ENCODE assay signal across 1 cellular context in the genomic region with DNA sequence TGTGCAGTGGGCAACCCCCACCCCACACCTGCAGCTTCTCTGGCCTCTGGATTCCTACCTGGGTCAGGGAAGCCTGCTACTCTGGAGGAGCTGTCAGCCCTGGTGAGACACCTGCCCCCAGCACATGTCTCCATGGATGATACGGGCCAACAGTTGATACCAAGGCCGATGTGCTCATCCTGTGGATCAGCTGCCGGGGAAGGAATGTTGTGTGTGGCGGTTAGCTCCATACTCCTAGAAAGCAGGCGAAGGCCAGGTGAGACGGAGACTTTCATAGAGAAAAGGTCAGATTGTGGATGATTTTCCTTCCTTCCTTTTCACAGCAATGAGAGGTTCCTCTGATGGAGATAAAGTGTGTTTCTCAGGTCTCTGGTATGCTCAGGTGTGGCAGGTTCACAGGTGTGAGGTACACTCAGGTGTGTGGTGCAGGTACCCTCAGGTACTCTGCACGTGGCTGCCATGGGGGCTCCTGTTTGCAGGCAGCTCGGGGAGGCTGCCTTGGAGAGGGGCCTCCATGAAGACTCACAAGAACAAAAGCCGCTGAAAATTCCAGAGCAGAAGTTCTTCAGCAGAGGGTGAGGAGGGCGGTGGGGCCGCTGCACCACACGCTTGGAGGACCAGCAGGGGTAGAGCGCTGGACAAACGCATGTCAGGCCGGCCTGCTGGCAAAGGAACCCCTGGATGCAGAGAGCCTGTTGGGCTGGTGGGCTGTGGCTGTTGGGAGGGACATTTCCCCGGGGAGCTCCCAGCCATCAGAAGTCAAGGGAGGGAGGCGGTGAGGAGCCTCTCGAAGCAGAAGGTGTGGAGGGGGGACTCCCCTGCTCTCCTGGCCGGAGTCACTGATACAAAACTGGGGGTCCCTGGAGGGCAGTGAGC.
TF ChIP-seq lines count a peak whose summit lies in the region.

No MANE protein-coding gene starts in this region.

TF ChIP-seq in WTC11, 78 proteins besides CTCF, POLR2A, EP300 and RAD21 (continued from another document):
- TF ChIP-seq, protein P1, sequence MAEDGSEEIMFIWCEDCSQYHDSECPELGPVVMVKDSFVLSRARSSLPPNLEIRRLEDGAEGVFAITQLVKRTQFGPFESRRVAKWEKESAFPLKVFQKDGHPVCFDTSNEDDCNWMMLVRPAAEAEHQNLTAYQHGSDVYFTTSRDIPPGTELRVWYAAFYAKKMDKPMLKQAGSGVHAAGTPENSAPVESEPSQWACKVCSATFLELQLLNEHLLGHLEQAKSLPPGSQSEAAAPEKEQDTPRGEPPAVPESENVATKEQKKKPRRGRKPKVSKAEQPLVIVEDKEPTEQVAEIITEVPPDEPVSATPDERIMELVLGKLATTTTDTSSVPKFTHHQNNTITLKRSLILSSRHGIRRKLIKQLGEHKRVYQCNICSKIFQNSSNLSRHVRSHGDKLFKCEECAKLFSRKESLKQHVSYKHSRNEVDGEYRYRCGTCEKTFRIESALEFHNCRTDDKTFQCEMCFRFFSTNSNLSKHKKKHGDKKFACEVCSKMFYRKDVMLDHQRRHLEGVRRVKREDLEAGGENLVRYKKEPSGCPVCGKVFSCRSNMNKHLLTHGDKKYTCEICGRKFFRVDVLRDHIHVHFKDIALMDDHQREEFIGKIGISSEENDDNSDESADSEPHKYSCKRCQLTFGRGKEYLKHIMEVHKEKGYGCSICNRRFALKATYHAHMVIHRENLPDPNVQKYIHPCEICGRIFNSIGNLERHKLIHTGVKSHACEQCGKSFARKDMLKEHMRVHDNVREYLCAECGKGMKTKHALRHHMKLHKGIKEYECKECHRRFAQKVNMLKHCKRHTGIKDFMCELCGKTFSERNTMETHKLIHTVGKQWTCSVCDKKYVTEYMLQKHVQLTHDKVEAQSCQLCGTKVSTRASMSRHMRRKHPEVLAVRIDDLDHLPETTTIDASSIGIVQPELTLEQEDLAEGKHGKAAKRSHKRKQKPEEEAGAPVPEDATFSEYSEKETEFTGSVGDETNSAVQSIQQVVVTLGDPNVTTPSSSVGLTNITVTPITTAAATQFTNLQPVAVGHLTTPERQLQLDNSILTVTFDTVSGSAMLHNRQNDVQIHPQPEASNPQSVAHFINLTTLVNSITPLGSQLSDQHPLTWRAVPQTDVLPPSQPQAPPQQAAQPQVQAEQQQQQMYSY (CRISPR knock-in tag; IDR thresholded peaks at IDR 0.05): no peak
- TF ChIP-seq JAZF1 (CRISPR knock-in tag; IDR thresholded peaks at IDR 0.05) (no peak), GTF2I (CRISPR knock-in tag; conservative IDR thresholded peaks at IDR 0.05) (no peak)
